8 cellular contexts compared by ENCODE assay signal in genomic region chr17:64712557-64713351, GRCh38. TPM values are rescaled to one million over a fixed set of nuclear protein-coding genes. Genes with fewer than 3 reads are reported as not detected.
DNase-seq lines count a peak whose midpoint lies in the region; ATAC-seq and TF ChIP-seq lines count a peak whose summit lies in the region.
"Not testable (repeated sequence)": the region's sequence is repeated elsewhere in the genome, so short reads cannot be mapped to it uniquely, and the experiment has no call there.

No MANE protein-coding gene starts in this region.

- H4K20me1 ChIP-seq in BLaER1 treated with 17β-estradiol and CSF1 and Interleukin-3, amounts not matched to agents 10 nM and 100 nM; PC-3 (ENCODE audit: low read length): not testable (repeated sequence)

- peaks cover 57 to 72% (median 68%) of the 10 kb centered on the region in 10 experiments for H3K4me1 ChIP-seq in BLaER1 treated with 17β-estradiol and CSF1 and Interleukin-3, amounts not matched to agents 10 nM and 100 nM
- H3K4me1 ChIP-seq in PC-3 (ENCODE audit: insufficient read depth, low read length), result peaks cover 14% of the 10 kb centered on the region
- H3K4me1 ChIP-seq in adrenal gland (replicated peaks in 1 of 2), result peaks cover 8 to 22% of the 10 kb centered on the region in 2 donors
- H3K4me1 ChIP-seq in spleen, result peaks cover 26 to 77% (median 49%) of the 10 kb centered on the region in 6 donors

- H3K4me2 ChIP-seq in BLaER1 treated with 17β-estradiol and CSF1 and Interleukin-3, amounts not matched to agents 10 nM and 100 nM, result peak overlapping the region; percentile 80 to 99 (median 91)
- H3K4me2 ChIP-seq in PC-3 (ENCODE audit: low read length), result not testable (repeated sequence)

- POLR2A ChIA-PET in PC-3 (lab: Charles Lee; ENCODE audit: unreplicated experiment), result interaction anchor here (0.7 kb wide), 1 partner anchor 33 kb away, joined by 14 read pairs; no protein-coding TSS in a partner anchor

- peak overlapping the region in 8 of 10 experiments; percentile 29 to 61 (median 54); a peak in 14 of 20 replicates for H3K4me3 ChIP-seq in BLaER1 treated with 17β-estradiol and CSF1 and Interleukin-3, amounts not matched to agents 10 nM and 100 nM
- not testable (repeated sequence) for H3K4me3 ChIP-seq in PC-3 (ENCODE audit: low read length); adrenal gland
- H3K4me3 ChIP-seq in spleen, result peak overlapping the region in 1 of 8 donors; percentile 63

- peak overlapping the region; percentile 21 to 83 (median 79); a peak in 21 of 22 replicates for H3K9ac ChIP-seq in BLaER1 treated with 17β-estradiol and CSF1 and Interleukin-3, amounts not matched to agents 10 nM and 100 nM
- H3K9ac ChIP-seq in PC-3 (ENCODE audit: low read length), result not testable (repeated sequence)

- BruUV-seq in PC-3 (replicated peaks; lab: Mats Ljungman, UMichigan), result not testable (repeated sequence)

- intact Hi-C loops in PC-3 (cut with micrococcal nuclease); adrenal gland (cut with DNase I); spleen (cut with DNase I; ENCODE audit: low total_unique reads): not testable (repeated sequence)

- CTCF ChIA-PET in PC-3 (lab: Charles Lee), result interaction anchor here (0.5 kb wide), 2 partner anchors 19 to 44 kb away, joined by 8 to 12 read pairs; no protein-coding TSS in a partner anchor

- peaks cover 0 to 11% (median 5%) of the 10 kb centered on the region in 11 experiments; a peak in 9 of 22 replicates for H3K9me3 ChIP-seq in BLaER1 treated with 17β-estradiol and CSF1 and Interleukin-3, amounts not matched to agents 10 nM and 100 nM (replicated peaks in 1 of 11)
- not testable (repeated sequence) for H3K9me3 ChIP-seq in PC-3 (ENCODE audit: low read length); adrenal gland (replicated peaks in 1 of 3); spleen

- not testable (repeated sequence) for H3K27me3 ChIP-seq in BLaER1 treated with 17β-estradiol and CSF1 and Interleukin-3, amounts not matched to agents 10 nM and 100 nM; PC-3 (ENCODE audit: low read length); adrenal gland; spleen (replicated peaks in 1 of 7)

- TF ChIP-seq CTCF in PC-3 (conservative IDR thresholded peaks at IDR 0.05; ENCODE audit: low read depth, low read length); spleen (IDR thresholded peaks at IDR 0.05 in 8 of 11, conservative IDR thresholded peaks at IDR 0.05 in 3 of 11): not testable (repeated sequence)
- peak in 5 of 6 experiments; percentile 16 to 50 (median 37) for TF ChIP-seq CTCF in adrenal gland (IDR thresholded peaks at IDR 0.05)

- H2AFZ ChIP-seq in PC-3 (ENCODE audit: low read length), result 0 out of 2 replicates have a peak overlapping the region, but pooled peaks have one; percentile 31

- H3K27ac ChIP-seq in BLaER1 treated with 17β-estradiol and CSF1 and Interleukin-3, amounts not matched to agents 10 nM and 100 nM, result peak overlapping the region; percentile 45 to 95 (median 90); a peak in 21 of 22 replicates
- not testable (repeated sequence) for H3K27ac ChIP-seq in PC-3 (ENCODE audit: low read length)
- peak overlapping the region in 1 of 5 donors; percentile 54 for H3K27ac ChIP-seq in adrenal gland
- H3K27ac ChIP-seq in spleen, result peak overlapping the region in 6 of 8 donors; percentile 4 to 74 (median 50)

- 46 to 72% (median 59%) methylated on average over 6 to 10 of the region's 11 CpGs for WGBS in adrenal gland, 4 donors
- WGBS in spleen, 5 donors, result 15 to 26% (median 20%) methylated on average over 10 to 11 of the region's 11 CpGs

- not testable (repeated sequence) for H3F3A ChIP-seq in PC-3 (ENCODE audit: low read length, unreplicated experiment)

- not testable (repeated sequence) for H3K9me2 ChIP-seq in PC-3 (replicated peaks; ENCODE audit: low read length)

- not testable (repeated sequence) for H3K79me2 ChIP-seq in PC-3 (ENCODE audit: low read length)

- H3K36me3 ChIP-seq in BLaER1 treated with 17β-estradiol and CSF1 and Interleukin-3, amounts not matched to agents 10 nM and 100 nM; PC-3 (ENCODE audit: low read depth, low read length); adrenal gland (replicated peaks in 1 of 2); spleen: not testable (repeated sequence)

- not testable (repeated sequence) for DNase-seq in PC-3
- peak; percentile 46 for DNase-seq in activated CD4-positive, alpha-beta T cell treated with anti-CD3 and anti-CD28 coated beads, Interleukin-2, amount 50 U/mL, for 1 hour
- peak in 5 of 7 donors; percentile 43 to 61 (median 59) for DNase-seq in adrenal gland
- peak; percentile 96 for DNase-seq in islet precursor cell
- peak; percentile 76 for DNase-seq in spleen

- not testable (repeated sequence) for TF ChIP-seq POLR2A in adrenal gland (IDR thresholded peaks at IDR 0.05); spleen (IDR thresholded peaks at IDR 0.05)

- peak; percentile 67 for ATAC-seq in GM19463 (IDR thresholded peaks at IDR 0.05; ENCODE audit: unreplicated experiment)
- ATAC-seq in HG03196 (IDR thresholded peaks at IDR 0.05; ENCODE audit: unreplicated experiment), result peak; percentile 77
- ATAC-seq in PC-3, result peak; percentile 37; the same call in 1 of the 2 replicates

RNA-seq across cellular contexts. Expression of gene SMURF2, which starts 50.6 kb away (rescaled TPM):
- 68.2 and 76.6 TPM in 2 replicates for total RNA-seq in PC-3 (2014; rRNA removed)
- 10 to 100 TPM; 13.2 to 27.5 (median 16.6) TPM for total RNA-seq in adrenal gland
- polyA plus RNA-seq in adrenal gland, result 10 to 100 TPM in 1 of 3 donors, 1 to 10 TPM in 2; 7.7 to 15.8 (median 7.9) TPM
- 10 to 100 TPM; 22.7 to 35.7 (median 28.0) TPM for total RNA-seq in spleen
- 1 to 10 TPM; 5.4 to 6.5 (median 5.9) TPM for polyA plus RNA-seq in spleen
